10 cellular contexts compared by ENCODE assay signal in the genomic region with DNA sequence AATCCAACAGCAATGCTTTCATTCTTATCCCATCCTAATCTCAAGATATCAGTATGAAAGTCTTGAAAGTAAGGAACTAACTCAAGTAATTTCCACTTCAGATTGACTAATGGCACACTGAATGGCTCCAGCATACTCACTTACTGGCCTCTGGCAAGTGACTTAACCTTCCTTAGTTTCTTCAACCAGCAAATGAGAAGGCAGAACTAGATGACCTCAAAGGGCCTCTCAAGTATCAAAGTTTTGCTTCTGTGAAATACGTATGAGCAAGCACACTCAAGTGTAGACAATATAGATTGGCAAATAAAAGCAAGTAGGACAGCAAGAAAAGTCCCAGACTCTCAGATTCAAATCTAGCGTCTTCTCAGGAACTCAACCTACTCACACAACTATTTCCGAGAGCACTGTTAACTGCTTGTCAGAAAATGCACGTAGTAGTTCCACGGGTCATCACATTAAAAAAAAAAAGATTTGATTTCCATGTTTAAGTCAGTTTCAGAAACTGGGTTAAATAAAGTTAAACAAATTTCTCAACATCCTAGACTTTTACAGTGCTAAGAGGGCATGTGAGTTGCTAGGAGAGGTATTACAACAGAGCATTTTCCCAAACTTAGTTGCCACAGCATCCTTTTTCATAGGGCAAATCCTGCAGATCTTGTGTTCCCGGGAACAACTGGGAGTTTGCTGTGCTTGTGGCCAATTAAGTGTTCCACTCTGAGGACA.
A peak's percentile ranks its signal among the peaks of the same experiment; 100 is the strongest.
DNase-seq lines count a peak whose midpoint lies in the region; ATAC-seq, FAIRE-seq and TF ChIP-seq lines count a peak whose summit lies in the region.
"Had no signal": no experiment of that assay in that cellular context is flagged by ENCODE, and none has a peak within 500 bp of the region (broad histone marks: within the 10 kb centered on the region; RNA-seq: fewer than 3 reads in every experiment).

No MANE protein-coding gene starts in this region.

- DNase-seq in GF-D8 (lab: John Stamatoyannopoulos, UW) (peak; percentile 63), NCI-H226 (peak; percentile 31), renal cortical epithelial cell (ENCODE audit: low read depth) (peak; percentile 56), germinal center (ENCODE audit: low spot score) (no peak), H54 (ENCODE audit: insufficient read length, low spot score) (no peak), NCI-H187 (lab: John Stamatoyannopoulos, UW) (no peak)
- DNase-seq in central memory CD4-positive, alpha-beta T cell, result peak; percentile 49
- DNase-seq: NCI-H82, retina had no signal

- no peak for ATAC-seq in esophagus mucosa

- TF ChIP-seq POLR2A in H54 (IDR thresholded peaks at IDR 0.05; ENCODE audit: low read depth, low read length), result no peak

- no peak for FAIRE-seq in H54 (lab: Jason Lieb, UNC)

Comparison
In these comparisons a context has a peak if more than half of its experiments do, and no peak if none do; other contexts are left out.
1. DNase-seq: peak in GF-D8 (single experiment), NCI-H226 (single experiment), central memory CD4-positive, alpha-beta T cell (single experiment) and renal cortical epithelial cell (single experiment); none in germinal center (single experiment), H54 (single experiment) and NCI-H187 (0 of 2).